Comparison of ENCODE assay signal across 8 cellular contexts in the genomic region with DNA sequence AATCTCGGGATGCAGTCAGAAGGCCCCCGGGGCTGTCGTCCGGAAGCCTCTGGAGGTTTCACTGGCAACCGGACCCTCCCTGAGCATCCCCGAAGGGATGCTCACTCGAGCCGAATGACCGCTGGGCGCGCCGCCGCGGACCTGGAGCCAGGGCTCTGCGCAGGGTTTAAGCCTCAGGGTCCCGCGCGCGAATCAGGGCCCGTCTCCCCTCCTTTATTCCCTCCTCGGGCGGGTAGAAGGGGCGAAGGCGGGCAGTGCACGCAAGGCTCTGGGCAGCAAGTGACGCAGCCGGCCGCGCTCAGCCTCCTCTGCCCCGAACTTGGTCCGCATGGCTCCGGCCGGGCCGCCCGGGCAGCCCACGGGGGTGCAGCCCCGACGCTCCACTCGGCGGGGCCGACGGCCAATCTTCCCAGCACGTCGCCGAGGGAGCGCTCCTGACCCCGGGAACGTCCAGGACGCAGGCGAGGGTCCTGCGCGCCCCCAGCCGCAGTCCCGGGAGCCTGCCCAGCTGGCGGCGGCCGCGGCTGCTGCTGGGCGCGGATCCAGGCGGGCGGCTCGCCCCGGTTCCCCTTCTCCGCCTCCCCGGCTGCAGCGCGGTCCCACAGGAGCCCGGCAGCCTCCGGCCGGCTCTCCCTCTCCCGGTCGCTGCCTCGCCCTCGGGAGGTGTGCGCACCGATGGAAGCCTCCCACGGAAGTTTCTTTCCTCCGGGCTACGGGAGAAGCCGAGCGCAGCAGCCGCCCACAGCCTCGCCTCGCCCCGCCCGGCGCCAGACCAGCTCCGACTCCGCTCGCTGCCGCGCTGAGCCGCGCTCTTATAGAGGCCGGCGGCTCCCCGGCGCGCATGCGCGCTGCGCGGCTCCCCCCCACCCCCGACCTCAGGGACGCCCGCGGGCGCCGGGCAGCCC. TPM values are rescaled to one million over a fixed set of nuclear protein-coding genes. Genes with fewer than 3 reads are reported as not detected.
DNase-seq lines count a peak whose midpoint lies in the region; ATAC-seq, FAIRE-seq and TF ChIP-seq lines count a peak whose summit lies in the region.

SHISA2 (minus strand) TSS at position 786 of the 905 bp plus-strand sequence. CDS start 1,041 bp downstream, outside the sequence.

- H3K4me1 ChIP-seq in esophagus muscularis mucosa, result peaks cover 11 to 33% (median 30%) of the 10 kb centered on the region in 4 donors
- no peaks in the 10 kb centered on the region for H3K4me1 ChIP-seq in muscle layer of colon (ENCODE audit: insufficient read depth, low read length)
- H3K4me1 ChIP-seq in testis, result no peaks in the 10 kb centered on the region
- H3K4me1 ChIP-seq in PC-9 (replicated peaks; ENCODE audit: insufficient read depth), result no peaks in the 10 kb centered on the region

- no peaks in the 10 kb centered on the region for H3K9me2 ChIP-seq in PC-9 (ENCODE audit: insufficient read depth)

- TF ChIP-seq POLR2A in GM12892 (IDR thresholded peaks at IDR 0.05; ENCODE audit: low read depth, low read length), result no peak
- no peak for TF ChIP-seq POLR2A in esophagus muscularis mucosa (IDR thresholded peaks at IDR 0.05; ENCODE audit: low read depth)
- TF ChIP-seq POLR2A in testis (IDR thresholded peaks at IDR 0.05), result peak; percentile 31

- no peak within 1 kb of the TSS for H3K9ac ChIP-seq in muscle layer of colon (ENCODE audit: low read length)

- no peaks in the 10 kb centered on the region for H3F3A ChIP-seq in PC-9 (ENCODE audit: insufficient read depth, low read depth)

- WGBS in esophagus muscularis mucosa, result 2% methylated on average over 29 of the region's 110 CpGs
- 0% methylated on average over 55 of the region's 110 CpGs; no CpG with 5 or more reads in 1 of the 2 donors for WGBS in testis, 2 donors

- no TSS peak for BruUV-seq in PC-9 (replicated peaks; lab: Mats Ljungman, UMichigan)

- no peaks in the 10 kb centered on the region for H3K79me2 ChIP-seq in PC-9 (ENCODE audit: low read depth)

- H3K27me3 ChIP-seq in esophagus muscularis mucosa (peaks cover 0 to 74% (median 35%) of the 10 kb centered on the region in 4 donors), muscle layer of colon (ENCODE audit: control insufficient read depth in 1 of 2, insufficient read depth in 2 of 2, low read length in 2 of 2) (peaks cover 23 to 54% of the 10 kb centered on the region in 2 donors), testis (no peaks in the 10 kb centered on the region), PC-9 (ENCODE audit: insufficient read depth, low read depth) (peaks cover 34% of the 10 kb centered on the region)

- H3K4me3 ChIP-seq in esophagus muscularis mucosa, result peak within 1 kb of the TSS; percentile 54 to 60 (median 54)
- H3K4me3 ChIP-seq in muscle layer of colon (ENCODE audit: low read depth in 1 of 2, low read length in 2 of 2), result peak within 1 kb of the TSS; percentile 30 to 49
- peak within 1 kb of the TSS; percentile 52 to 64 for H3K4me3 ChIP-seq in testis
- H3K4me3 ChIP-seq in PC-9, result no peak within 1 kb of the TSS

- no peaks in the 10 kb centered on the region for H3K36me3 ChIP-seq in esophagus muscularis mucosa
- H3K36me3 ChIP-seq in muscle layer of colon (ENCODE audit: insufficient read depth, low read length), result no peaks in the 10 kb centered on the region
- no peaks in the 10 kb centered on the region for H3K36me3 ChIP-seq in testis (ENCODE audit: low read depth, missing control alignments)
- no peaks in the 10 kb centered on the region for H3K36me3 ChIP-seq in PC-9 (ENCODE audit: low read depth)

- no peaks in the 10 kb centered on the region for H3K9me3 ChIP-seq in esophagus muscularis mucosa
- no peaks in the 10 kb centered on the region for H3K9me3 ChIP-seq in muscle layer of colon (ENCODE audit: low read length)
- no peaks in the 10 kb centered on the region for H3K9me3 ChIP-seq in testis
- H3K9me3 ChIP-seq in PC-9 (ENCODE audit: insufficient read depth, low read depth), result no peaks in the 10 kb centered on the region

- TF ChIP-seq EP300 in esophagus muscularis mucosa (IDR thresholded peaks at IDR 0.05), result no peak

- TF ChIP-seq CTCF in esophagus muscularis mucosa (IDR thresholded peaks at IDR 0.05) (no peak), testis (IDR thresholded peaks at IDR 0.05) (no peak), PC-9 (conservative IDR thresholded peaks at IDR 0.05) (no peak)

- no peak for ATAC-seq in HG02981 (IDR thresholded peaks at IDR 0.05; ENCODE audit: unreplicated experiment)

- intact Hi-C loops in esophagus muscularis mucosa (cut with DNase I) (no loop called here), testis (cut with DNase I; ENCODE audit: low total_unique reads) (loop anchor here (5.0 kb wide), 1 partner anchor 474 kb away; no protein-coding TSS in a partner anchor), PC-9 (cut with micrococcal nuclease; ENCODE audit: unreplicated experiment) (no loop called here)

- FAIRE-seq in GM12892 (lab: Jason Lieb, UNC), result no peak

- H3K4me2 ChIP-seq in PC-9, result no peak within 1 kb of the TSS

- POLR2A ChIA-PET in PC-9 (lab: Charles Lee; ENCODE audit: unreplicated experiment), result no interaction called here

- CTCF ChIA-PET in PC-9 (lab: Charles Lee), result no interaction called here

- no peaks in the 10 kb centered on the region for H4K20me1 ChIP-seq in PC-9 (ENCODE audit: insufficient read depth)

- H2AFZ ChIP-seq in PC-9, result no peak within 1 kb of the TSS

- DNase-seq in GM12892 (ENCODE audit: insufficient read length) (peak; percentile 39), NCI-H2171 (lab: John Stamatoyannopoulos, UW) (peak; percentile 53), esophagus muscularis mucosa (ENCODE audit: extremely low spot score) (peak; percentile 42), testis (peak; percentile 59), PC-9 (no peak)
- DNase-seq in activated T-cell treated with anti-CD3 and anti-CD28 coated beads, Interleukin-2, amount 50 U/mL, for 1 hour, result peak; percentile 70

- no peak within 1 kb of the TSS for H3K27ac ChIP-seq in esophagus muscularis mucosa (replicated peaks in 1 of 4)
- no peak within 1 kb of the TSS for H3K27ac ChIP-seq in muscle layer of colon (ENCODE audit: low read depth, low read length)
- peak within 1 kb of the TSS in 1 of 2 donors; percentile 66 for H3K27ac ChIP-seq in testis
- H3K27ac ChIP-seq in PC-9, result no peak within 1 kb of the TSS

RNA-seq across cellular contexts. Expression of gene SHISA2, which starts in this region (rescaled TPM):
- not detected for polyA plus RNA-seq in GM12892 (2012; ENCODE audit: missing spikeins)
- total RNA-seq in esophagus muscularis mucosa (under 1 TPM in 3 of 4 donors, not detected in 1; 0.78 to 0.98 (median 0.83) TPM), testis (10 to 100 TPM in 1 of 2 donors, 1 to 10 TPM in 1; 8.2 to 20.6 TPM), PC-9 (2021) (not detected in 2 replicates)
- polyA plus RNA-seq in testis (ENCODE audit: insufficient read depth, low read depth, low replicate concordance), result 2.7 TPM

Comparison
In these comparisons a context has a peak if more than half of its experiments do, and no peak if none do; other contexts are left out.
1. Peak in DNase-seq and H3K4me3 ChIP-seq in esophagus muscularis mucosa; RNA of the gene not detected or under 1 TPM.
2. DNase-seq: peak in GM12892 (single experiment), NCI-H2171 (single experiment), activated T-cell treated with anti-CD3 and anti-CD28 coated beads, Interleukin-2, amount 50 U/mL, for 1 hour (single experiment) and testis (single experiment); none in PC-9 (0 of 2).